Comparison of ENCODE assay signal across 18 cellular contexts in genomic region chr4:168527560-168527959, GRCh38.
"Had no signal": no experiment of that assay in that cellular context is flagged by ENCODE, and none has a peak within 500 bp of the region (broad histone marks: within the 10 kb centered on the region; RNA-seq: fewer than 3 reads in every experiment).

No MANE protein-coding gene starts in this region.

- DNase-seq: activated CD4-positive, alpha-beta T cell treated with anti-CD3 and anti-CD28 coated beads for 48 hours; activated CD8-positive, alpha-beta memory T cell treated with anti-CD3 and anti-CD28 coated beads for 24 hours; activated naive CD4-positive, alpha-beta T cell treated with anti-CD3 and anti-CD28 coated beads, Interleukin-2, amount 10 ng/mL, durations not matched to agents 7 days and 5 days; activated T-cell treated with anti-CD3 and anti-CD28 coated beads for 4 hours; body of pancreas; effector memory CD8-positive, alpha-beta T cell; kidney; left ventricle myocardium inferior; pancreas; stimulated activated CD4-positive, alpha-beta T cell treated with anti-CD3 and anti-CD28 coated beads, Interleukin-4, amount 100 ng/mL, for 4 hours had no signal

- H3K4me3 Mint-ChIP-seq: activated naive CD4-positive, alpha-beta T cell treated with anti-CD3 and anti-CD28 coated beads, Interleukin-2, amount 10 ng/mL, durations not matched to agents 7 days and 5 days; activated T-helper 17 cell treated with anti-CD3 and anti-CD28 coated beads, Interleukin-2, amount 50 U/mL, for 72 hours; central memory CD8-positive, alpha-beta T cell; dendritic cell treated with granulocyte-macrophage colony-stimulating factor and Interleukin-4, amounts not matched to agents 40 ng/mL and 50 ng/mL, for 4 days; effector memory CD8-positive, alpha-beta T cell; memory B cell; neural crest cell; WTC11 had no signal

- H3K4me1 ChIP-seq: body of pancreas, gastroesophageal sphincter, pancreas had no signal

- H3K27me3 ChIP-seq: body of pancreas, gastroesophageal sphincter, pancreas had no signal

- H3K36me3 Mint-ChIP-seq: activated naive CD4-positive, alpha-beta T cell treated with anti-CD3 and anti-CD28 coated beads, Interleukin-2, amount 10 ng/mL, durations not matched to agents 7 days and 5 days; memory B cell; WTC11 had no signal

- H3K36me3 ChIP-seq: gastroesophageal sphincter, left ventricle myocardium inferior, pancreas had no signal

- H3K4me1 Mint-ChIP-seq: activated naive CD4-positive, alpha-beta T cell treated with anti-CD3 and anti-CD28 coated beads, Interleukin-2, amount 10 ng/mL, durations not matched to agents 7 days and 5 days; activated T-helper 17 cell treated with anti-CD3 and anti-CD28 coated beads, Interleukin-2, amount 50 U/mL, for 72 hours; central memory CD8-positive, alpha-beta T cell; memory B cell had no signal

- H3K9me3 ChIP-seq: body of pancreas, gastroesophageal sphincter, left ventricle myocardium inferior, pancreas had no signal

- H3K4me3 ChIP-seq: body of pancreas, gastroesophageal sphincter, left ventricle myocardium inferior, pancreas had no signal

- H3K27ac Mint-ChIP-seq: activated naive CD4-positive, alpha-beta T cell treated with anti-CD3 and anti-CD28 coated beads, Interleukin-2, amount 10 ng/mL, durations not matched to agents 7 days and 5 days; activated T-helper 17 cell treated with anti-CD3 and anti-CD28 coated beads, Interleukin-2, amount 50 U/mL, for 72 hours; dendritic cell treated with granulocyte-macrophage colony-stimulating factor and Interleukin-4, amounts not matched to agents 40 ng/mL and 50 ng/mL, for 4 days; effector memory CD8-positive, alpha-beta T cell; memory B cell; WTC11 had no signal

- ATAC-seq: activated T-helper 17 cell treated with anti-CD3 and anti-CD28 coated beads, Interleukin-2, amount 50 U/mL, for 72 hours; body of pancreas; effector memory CD8-positive, alpha-beta T cell; gastroesophageal sphincter; pancreas; WTC11 had no signal

- H3K9me3 Mint-ChIP-seq: activated naive CD4-positive, alpha-beta T cell treated with anti-CD3 and anti-CD28 coated beads, Interleukin-2, amount 10 ng/mL, durations not matched to agents 7 days and 5 days; activated T-helper 17 cell treated with anti-CD3 and anti-CD28 coated beads, Interleukin-2, amount 50 U/mL, for 72 hours; central memory CD8-positive, alpha-beta T cell; dendritic cell treated with granulocyte-macrophage colony-stimulating factor and Interleukin-4, amounts not matched to agents 40 ng/mL and 50 ng/mL, for 4 days; effector memory CD8-positive, alpha-beta T cell; memory B cell; WTC11 had no signal

- H3K27ac ChIP-seq: body of pancreas, epithelial cell of prostate, gastroesophageal sphincter, left ventricle myocardium inferior, pancreas had no signal
